Comparison of ENCODE assay signal across 8 cellular contexts in the genomic region with DNA sequence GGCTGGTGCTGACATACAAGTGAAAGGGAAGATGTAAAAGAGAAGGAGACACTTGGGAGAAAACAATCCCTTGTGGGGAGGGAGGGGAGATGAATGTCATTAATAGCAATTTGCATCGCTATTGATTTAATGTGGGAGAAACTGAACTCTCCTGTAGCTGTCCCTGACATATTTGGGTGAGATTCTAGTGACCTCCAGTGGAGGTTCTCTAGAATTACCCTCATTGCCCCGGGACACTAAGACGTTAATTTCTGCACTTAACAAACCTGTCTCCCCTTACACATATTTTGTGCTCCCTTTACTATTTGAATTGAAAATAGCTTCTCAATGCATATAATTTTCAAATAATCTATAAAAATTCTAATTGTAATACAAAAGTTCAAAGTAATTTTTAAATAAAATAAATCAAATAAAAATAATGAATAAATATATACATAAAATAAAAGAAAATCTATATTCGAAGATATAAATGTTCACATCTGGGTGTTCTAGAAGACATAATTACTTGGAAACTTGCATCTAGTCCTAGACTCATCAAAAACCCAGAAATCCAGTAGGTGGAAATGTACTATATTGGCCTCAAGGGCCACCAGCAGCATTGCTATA.
A peak's percentile ranks its signal among the peaks of the same experiment; 100 is the strongest.
DNase-seq lines count a peak whose midpoint lies in the region; ATAC-seq and TF ChIP-seq lines count a peak whose summit lies in the region.

No MANE protein-coding gene starts in this region.

- ATAC-seq in GM18520 (IDR thresholded peaks at IDR 0.05; ENCODE audit: unreplicated experiment) (peak; percentile 71), lung (ENCODE audit: insufficient read depth, low FRiP score) (no peak), HG03457 (IDR thresholded peaks at IDR 0.05; ENCODE audit: unreplicated experiment) (no peak)

- H3K9me3 ChIP-seq in NT2/D1 (ENCODE audit: insufficient read depth, low read length) (no peaks in the 10 kb centered on the region), lung (ENCODE audit: control insufficient read depth in 2 of 2, insufficient read depth in 1 of 2, low read length in 1 of 2) (no peaks in the 10 kb centered on the region)

- H3K4me1 ChIP-seq in NT2/D1 (ENCODE audit: insufficient read depth, insufficient read length) (no peaks in the 10 kb centered on the region), lung (ENCODE audit: control insufficient read depth in 2 of 2, insufficient read depth in 2 of 2, low read length in 2 of 2) (no peaks in the 10 kb centered on the region)

- H3K4me3 ChIP-seq in NT2/D1 (ENCODE audit: insufficient read length, low read depth) (no peak overlapping the region), lung (no peak overlapping the region)

- 23 to 28% methylated on average over 4 of the region's 4 CpGs for WGBS in lung, 2 donors

- TF ChIP-seq CTCF in lung (IDR thresholded peaks at IDR 0.05; ENCODE audit: control extremely low read depth, extremely low read depth): peak; percentile 29

- DNase-seq in AG08396 (ENCODE audit: low spot score) (peak; percentile 60), HuH-7 (ENCODE audit: low spot score) (peak; percentile 32), NT2/D1 (ENCODE audit: low read depth, low spot score) (peak; percentile 75), dedifferentiated amniotic fluid mesenchymal stem cell (ENCODE audit: extremely low spot score) (peak; percentile 52), lung (ENCODE audit: low spot score) (no peak), OCI-M2 (lab: John Stamatoyannopoulos, UW; ENCODE audit: unreplicated experiment) (no peak)

- H3K27me3 ChIP-seq in NT2/D1 (ENCODE audit: insufficient read depth, insufficient read length) (no peaks in the 10 kb centered on the region), lung (ENCODE audit: control insufficient read depth, insufficient read depth) (no peaks in the 10 kb centered on the region)

- no peak overlapping the region for H3K9ac ChIP-seq in NT2/D1 (ENCODE audit: insufficient read length, low read depth)

- no peak overlapping the region for H3K27ac ChIP-seq in lung (ENCODE audit: low read depth in 1 of 2, low read length in 1 of 2)

- H3K36me3 ChIP-seq in NT2/D1 (ENCODE audit: insufficient read depth, insufficient read length, low read length): no peaks in the 10 kb centered on the region
- H3K36me3 ChIP-seq in lung (ENCODE audit: control insufficient read depth in 2 of 2, insufficient read depth in 2 of 2, low read length in 2 of 2): no peaks in the 10 kb centered on the region

Comparison
In these comparisons a context has a peak if more than half of its experiments do, and no peak if none do; other contexts are left out.
1. DNase-seq: peak in AG08396 (single experiment), HuH-7 (single experiment), NT2/D1 (single experiment) and dedifferentiated amniotic fluid mesenchymal stem cell (single experiment); none in lung (single experiment) and OCI-M2 (single experiment).